In the genomic region with DNA sequence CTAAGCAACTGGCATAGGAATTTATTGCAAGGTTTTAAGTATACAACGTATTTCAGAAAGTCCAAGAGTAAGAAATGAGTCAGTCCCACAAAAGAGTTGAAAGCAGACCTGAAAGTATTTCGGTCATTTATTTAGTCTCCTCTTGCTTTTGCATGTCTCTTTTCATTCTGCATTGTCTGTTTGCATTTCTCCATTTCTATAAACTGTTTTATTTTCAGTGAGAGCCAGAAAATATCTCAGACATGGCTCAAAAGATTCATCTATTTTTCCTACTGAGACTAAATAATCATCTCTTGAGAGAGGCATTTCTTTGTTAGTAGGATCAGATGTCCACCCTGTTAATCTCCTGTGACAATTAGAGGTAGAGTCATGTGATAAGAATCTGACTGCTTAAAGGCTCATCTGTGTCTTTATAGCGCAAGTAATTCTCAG, we compare ENCODE assay signal across 11 cellular contexts.
DNase-seq lines count a peak whose midpoint lies in the region; ATAC-seq and TF ChIP-seq lines count a peak whose summit lies in the region.
"Had no signal": no experiment of that assay in that cellular context is flagged by ENCODE, and none has a peak within 500 bp of the region (broad histone marks: within the 10 kb centered on the region; RNA-seq: fewer than 3 reads in every experiment).

No MANE protein-coding gene starts in this region.

- no peaks in the 10 kb centered on the region for H3K36me3 ChIP-seq in hepatocyte (replicated peaks; ENCODE audit: insufficient read depth, low read depth)
- no peaks in the 10 kb centered on the region for H3K36me3 ChIP-seq in naive thymus-derived CD4-positive, alpha-beta T cell (ENCODE audit: control insufficient read depth in 2 of 3, insufficient read depth in 3 of 3, low read length in 3 of 3)
- H3K36me3 ChIP-seq: spleen, tibial nerve had no signal

- H3K27me3 Mint-ChIP-seq in naive thymus-derived CD4-positive, alpha-beta T cell, result no peaks in the 10 kb centered on the region

- H3K4me3 ChIP-seq in hepatocyte, result no peak overlapping the region
- no peak overlapping the region for H3K4me3 ChIP-seq in naive thymus-derived CD4-positive, alpha-beta T cell (ENCODE audit: low read length)
- H3K4me3 ChIP-seq: spleen, tibial nerve had no signal

- H3K27ac ChIP-seq in hepatocyte, result peak overlapping the region; percentile 61
- no peak overlapping the region for H3K27ac ChIP-seq in naive thymus-derived CD4-positive, alpha-beta T cell (ENCODE audit: low read depth, low read length)
- H3K27ac ChIP-seq: spleen, tibial nerve had no signal

- H3K4me1 ChIP-seq in hepatocyte (ENCODE audit: insufficient read depth), result peaks cover 20% of the 10 kb centered on the region
- no peaks in the 10 kb centered on the region for H3K4me1 ChIP-seq in naive thymus-derived CD4-positive, alpha-beta T cell (ENCODE audit: control insufficient read depth in 2 of 2, insufficient read depth in 2 of 2, low read length in 2 of 2)
- H3K4me1 ChIP-seq: spleen, tibial nerve had no signal

- ATAC-seq in GM18861 (IDR thresholded peaks at IDR 0.05; ENCODE audit: unreplicated experiment) (peak; percentile 82), HG03442 (IDR thresholded peaks at IDR 0.05; ENCODE audit: unreplicated experiment) (peak; percentile 59)
- no peak for ATAC-seq in naive thymus-derived CD4-positive, alpha-beta T cell
- ATAC-seq: activated CD4-positive, CD25-positive, alpha-beta regulatory T cell treated with anti-CD3 and anti-CD28 coated beads, Interleukin-2, amount 50 U/mL, for 24 hours had no signal

- H3K9me3 ChIP-seq in hepatocyte (ENCODE audit: low read depth), result no peaks in the 10 kb centered on the region
- no peaks in the 10 kb centered on the region for H3K9me3 ChIP-seq in naive thymus-derived CD4-positive, alpha-beta T cell (ENCODE audit: control insufficient read depth in 2 of 3, low read length in 3 of 3)

- POLR2A ChIA-PET in naive thymus-derived CD4-positive, alpha-beta T cell (lab: Charles Lee), result no interaction called here

- no peak overlapping the region for H3K4me3 Mint-ChIP-seq in naive thymus-derived CD4-positive, alpha-beta T cell

- H3K27ac Mint-ChIP-seq in naive thymus-derived CD4-positive, alpha-beta T cell, result no peak overlapping the region

- H3K4me2 ChIP-seq in hepatocyte, result peak overlapping the region; percentile 58

- CTCF ChIA-PET in naive thymus-derived CD4-positive, alpha-beta T cell (lab: Charles Lee), result no interaction called here

- DNase-seq in H4 (ENCODE audit: low spot score) (peak; percentile 20), hepatocyte (ENCODE audit: low spot score) (no peak), T-helper 2 cell (no peak), NCI-H510A treated with DMSO at 0.1 percent for 48 hours (lab: John Stamatoyannopoulos, UW) (no peak), DMS153 (lab: John Stamatoyannopoulos, UW) (no peak)
- no peak for DNase-seq in naive thymus-derived CD4-positive, alpha-beta T cell
- DNase-seq: spleen had no signal

- H4K20me1 ChIP-seq in hepatocyte (ENCODE audit: insufficient read depth, poor library complexity, severe bottlenecking), result no peaks in the 10 kb centered on the region

- no peaks in the 10 kb centered on the region for H3K27me3 ChIP-seq in hepatocyte
- H3K27me3 ChIP-seq in naive thymus-derived CD4-positive, alpha-beta T cell (ENCODE audit: control insufficient read depth in 2 of 2, insufficient read depth in 2 of 2, low read length in 2 of 2), result no peaks in the 10 kb centered on the region
- H3K27me3 ChIP-seq: spleen, tibial nerve had no signal

- no peaks in the 10 kb centered on the region for H3K36me3 Mint-ChIP-seq in naive thymus-derived CD4-positive, alpha-beta T cell

- H3K9me3 Mint-ChIP-seq in naive thymus-derived CD4-positive, alpha-beta T cell, result peaks cover 0 to 4% (median 0%) of the 10 kb centered on the region in 11 donors

- H3K9me2 ChIP-seq in hepatocyte (replicated peaks; ENCODE audit: insufficient read depth), result no peaks in the 10 kb centered on the region

- no peak for TF ChIP-seq CTCF in hepatocyte (IDR thresholded peaks at IDR 0.05; ENCODE audit: poor library complexity)

- H2AFZ ChIP-seq in hepatocyte, result no peak overlapping the region

- WGBS in hepatocyte (ENCODE audit: low lambda C conversion rate, missing lambda C conversion rate), result 23% methylated on average over 3 of the region's 3 CpGs

- H3K79me2 ChIP-seq in hepatocyte, result no peaks in the 10 kb centered on the region

- H3K4me1 Mint-ChIP-seq in naive thymus-derived CD4-positive, alpha-beta T cell, result no peaks in the 10 kb centered on the region

- intact Hi-C loops in naive thymus-derived CD4-positive, alpha-beta T cell (cut with micrococcal nuclease), result no loop called here
